Comparison of ENCODE assay signal across 9 cellular contexts in genomic region chr3:84547971-84548970, GRCh38.
DNase-seq lines count a peak whose midpoint lies in the region; ATAC-seq and TF ChIP-seq lines count a peak whose summit lies in the region.
"Had no signal": no experiment of that assay in that cellular context is flagged by ENCODE, and none has a peak within 500 bp of the region (broad histone marks: within the 10 kb centered on the region; RNA-seq: fewer than 3 reads in every experiment).

No MANE protein-coding gene starts in this region.

- CTCF ChIA-PET in RWPE1 (lab: Yijun Ruan, JAX) = interaction anchor here (0.6 kb wide), 2 partner anchors 545 to 639 kb away, joined by 3 to 5 read pairs; no protein-coding TSS in a partner anchor

- H3K9me3 Mint-ChIP-seq in glutamatergic neuron (ENCODE audit: unreplicated experiment) = peaks cover 3% of the 10 kb centered on the region

- H3K27ac ChIP-seq in RWPE1 = no peak overlapping the region
- H3K27ac ChIP-seq: neutrophil had no signal

- ATAC-seq in GM21526 (IDR thresholded peaks at IDR 0.05; ENCODE audit: low FRiP score, unreplicated experiment) = peak; percentile 78

- DNase-seq in ELR (ENCODE audit: low read depth) (peak; percentile 2), HPDE6-E6E7 (ENCODE audit: extremely low spot score) (peak; percentile 1), RWPE1 (ENCODE audit: low spot score) (peak; percentile 2), glutamatergic neuron (peak; percentile 27), retina (peak; percentile 35), DMS153 (lab: John Stamatoyannopoulos, UW) (no peak)
- no peak for DNase-seq in effector CD8-positive, alpha-beta T cell (lab: John Stamatoyannopoulos, UW)

- no peaks in the 10 kb centered on the region for H3K27me3 Mint-ChIP-seq in glutamatergic neuron (ENCODE audit: unreplicated experiment)

- H3K36me3 Mint-ChIP-seq in glutamatergic neuron (ENCODE audit: unreplicated experiment) = peaks cover 5% of the 10 kb centered on the region

- H3K27ac Mint-ChIP-seq in glutamatergic neuron (ENCODE audit: unreplicated experiment) = peak overlapping the region; percentile 46

- peak; percentile 55 for TF ChIP-seq CTCF in RWPE1 (conservative IDR thresholded peaks at IDR 0.05; ENCODE audit: low read depth)
- TF ChIP-seq CTCF in glutamatergic neuron (IDR thresholded peaks at IDR 0.05; ENCODE audit: partially characterized antibody, unreplicated experiment) = peak; percentile 60

- POLR2A ChIA-PET in RWPE1 (lab: Yijun Ruan, JAX; ENCODE audit: low non-redundant PET) = no interaction called here

- no peak overlapping the region for H3K4me3 Mint-ChIP-seq in glutamatergic neuron (ENCODE audit: unreplicated experiment)

- H3K4me1 Mint-ChIP-seq in glutamatergic neuron (ENCODE audit: low read depth, unreplicated experiment) = peaks cover 9% of the 10 kb centered on the region

Comparison
In these comparisons a context has a peak if more than half of its experiments do, and no peak if none do; other contexts are left out.
1. DNase-seq: peak in ELR (single experiment), HPDE6-E6E7 (single experiment), RWPE1 (single experiment), glutamatergic neuron (single experiment) and retina (single experiment); none in effector CD8-positive, alpha-beta T cell (single experiment) and DMS153 (single experiment).